18 cellular contexts compared by ENCODE assay signal in the genomic region with DNA sequence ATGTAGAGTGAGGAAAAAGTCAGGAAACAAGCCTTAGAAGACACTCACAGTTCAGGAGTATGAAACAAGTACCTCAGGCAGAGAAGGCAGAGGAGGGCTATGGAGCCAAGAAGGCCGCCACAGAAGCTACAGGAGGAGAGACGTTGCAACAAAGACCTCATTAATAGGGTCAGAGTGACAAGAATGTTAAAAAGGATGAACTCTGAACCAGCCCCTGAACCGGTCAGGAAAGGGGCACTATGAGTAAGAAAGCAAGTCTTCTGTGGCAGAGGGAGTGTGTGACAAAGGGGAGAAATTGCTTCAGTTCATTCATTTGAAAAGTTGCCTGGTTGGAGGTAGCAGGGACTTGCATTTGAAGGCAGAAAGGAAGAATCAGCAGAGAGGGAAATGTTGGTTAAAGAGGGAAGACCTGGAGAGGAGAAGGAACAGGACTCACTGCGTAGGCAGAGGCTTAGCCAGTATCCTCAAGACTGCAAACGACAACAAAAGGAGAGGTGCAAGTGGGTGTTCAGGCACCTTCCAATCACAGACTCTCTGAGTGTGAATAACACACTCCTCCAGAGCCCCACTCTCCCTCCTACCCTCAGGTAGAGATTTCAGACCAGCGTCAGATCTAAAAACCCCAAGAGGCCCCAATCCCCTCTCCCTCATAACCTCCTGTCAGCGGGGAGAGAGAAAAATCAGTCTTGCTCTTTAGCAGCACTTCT. TPM values are rescaled to one million over a fixed set of nuclear protein-coding genes. Genes with fewer than 3 reads are reported as not detected.
DNase-seq lines count a peak whose midpoint lies in the region; ATAC-seq lines count a peak whose summit lies in the region.
"Had no signal": no experiment of that assay in that cellular context is flagged by ENCODE, and none has a peak within 500 bp of the region (broad histone marks: within the 10 kb centered on the region; RNA-seq: fewer than 3 reads in every experiment).

No MANE protein-coding gene starts in this region.

- POLR2A ChIA-PET in naive thymus-derived CD8-positive, alpha-beta T cell (lab: Charles Lee), result interaction anchor here (0.6 to 1.9 kb wide), 3 partner anchors 11 to 125 kb away, joined by 3 to 7 read pairs (median 5); no protein-coding TSS in a partner anchor

- H3K9me3 Mint-ChIP-seq in naive thymus-derived CD8-positive, alpha-beta T cell, result no peaks in the 10 kb centered on the region

- peaks cover 0 to 18% (median 8%) of the 10 kb centered on the region in 4 donors for H3K4me1 Mint-ChIP-seq in naive thymus-derived CD8-positive, alpha-beta T cell

- H3K27ac Mint-ChIP-seq in naive thymus-derived CD8-positive, alpha-beta T cell, result peak overlapping the region in 9 of 10 donors; percentile 4 to 86 (median 31)

- peaks cover 0 to 96% (median 25%) of the 10 kb centered on the region in 3 donors for H3K36me3 Mint-ChIP-seq in naive thymus-derived CD8-positive, alpha-beta T cell

- DNase-seq in left cardiac atrium (peak; percentile 5), left ventricle myocardium superior (no peak), GM19240 (ENCODE audit: insufficient read length, low spot score) (no peak), 8988T (no peak)
- DNase-seq in naive thymus-derived CD8-positive, alpha-beta T cell, result no peak
- DNase-seq: activated CD4-positive, CD25-positive, alpha-beta regulatory T cell treated with anti-CD3 and anti-CD28 coated beads, Interleukin-2, amount 50 U/mL, for 72 hours; activated gamma-delta T cell treated with Interleukin-2 at 50 U/mL for 16 hours; body of pancreas; colonic mucosa; DMS79 treated with DMSO at 0.1 percent for 48 hours; KG1; MV-4-11; NCI-H187; NCI-H748 treated with DMSO at 0.1 percent for 48 hours; stimulated activated CD8-positive, alpha-beta memory T cell treated with anti-CD3 and anti-CD28 coated beads, Interleukin-4, amount 100 ng/mL, for 48 hours had no signal

- peak overlapping the region; percentile 14 for H3K27ac ChIP-seq in angular gyrus (ENCODE audit: low read depth, low read length)
- H3K27ac ChIP-seq: body of pancreas, colonic mucosa had no signal

- intact Hi-C loops in left cardiac atrium (cut with DNase I), result no loop called here
- intact Hi-C loops in left ventricle myocardium superior (cut with micrococcal nuclease), result no loop called here

- no peaks in the 10 kb centered on the region for H3K27me3 Mint-ChIP-seq in naive thymus-derived CD8-positive, alpha-beta T cell

- H3K4me3 Mint-ChIP-seq in naive thymus-derived CD8-positive, alpha-beta T cell, result no peak overlapping the region

- ATAC-seq in left cardiac atrium (no peak), left ventricle myocardium superior (no peak), HG03280 (IDR thresholded peaks at IDR 0.05; ENCODE audit: unreplicated experiment) (no peak)
- no peak for ATAC-seq in naive thymus-derived CD8-positive, alpha-beta T cell
- ATAC-seq: body of pancreas, left lobe of liver had no signal

RNA-seq across cellular contexts. Expression of a gene that starts 15.4 kb away (rescaled TPM):
- total RNA-seq in left cardiac atrium (1,000 to 10,000 TPM in 1 of 2 donors, 100 to 1,000 TPM in 1; 829 to 1,367 TPM), left ventricle myocardium superior (69.5 TPM)
- total RNA-seq in naive thymus-derived CD8-positive, alpha-beta T cell, result 10 to 100 TPM; 12.1 to 14.4 TPM
- polyA plus RNA-seq in naive thymus-derived CD8-positive, alpha-beta T cell, result under 1 TPM; 0.13 to 0.51 (median 0.21) TPM

RNA-seq across cellular contexts. Expression of a gene that starts 17.3 kb away (rescaled TPM):
- total RNA-seq in left cardiac atrium (10 to 100 TPM; 29.2 to 42.5 TPM), left ventricle myocardium superior (21.7 TPM)
- 100 to 1,000 TPM; 277 to 296 TPM for total RNA-seq in naive thymus-derived CD8-positive, alpha-beta T cell
- 10 to 100 TPM; 32.6 to 60.6 (median 47.8) TPM for polyA plus RNA-seq in naive thymus-derived CD8-positive, alpha-beta T cell

RNA-seq across cellular contexts. Expression of a gene that starts 17.9 kb away (rescaled TPM):
- total RNA-seq in left cardiac atrium, result 10 to 100 TPM; 20.3 to 21.0 TPM
- total RNA-seq in left ventricle myocardium superior, result 25.2 TPM
- total RNA-seq in naive thymus-derived CD8-positive, alpha-beta T cell, result 10 to 100 TPM; 28.8 to 30.3 TPM
- polyA plus RNA-seq in naive thymus-derived CD8-positive, alpha-beta T cell, result 10 to 100 TPM in 1 of 3 donors, 1 to 10 TPM in 2; 7.5 to 11.6 (median 9.3) TPM

RNA-seq across cellular contexts. Expression of a gene that starts 36.0 kb away (rescaled TPM):
- 10 to 100 TPM; 40.8 to 48.5 TPM for total RNA-seq in left cardiac atrium
- 20.4 TPM for total RNA-seq in left ventricle myocardium superior
- total RNA-seq in naive thymus-derived CD8-positive, alpha-beta T cell, result 10 to 100 TPM; 48.0 to 63.0 TPM
- 1 to 10 TPM; 2.3 to 3.1 (median 2.3) TPM for polyA plus RNA-seq in naive thymus-derived CD8-positive, alpha-beta T cell

Comparison
In these comparisons a context has a peak if more than half of its experiments do, and no peak if none do; other contexts are left out.
1. RNA of a gene that starts 15.4 kb away (total RNA-seq): 829 to 1,367 TPM in left cardiac atrium; 69.5 TPM in left ventricle myocardium superior (single experiment) and 12.1 to 14.4 TPM in naive thymus-derived CD8-positive, alpha-beta T cell; every median in the first group is over 10 times any median in the second.
2. RNA of a gene that starts 17.3 kb away (total RNA-seq): 277 to 296 TPM in naive thymus-derived CD8-positive, alpha-beta T cell; 29.2 to 42.5 TPM in left cardiac atrium and 21.7 TPM in left ventricle myocardium superior (single experiment); every median in the first group is over 4 times any median in the second.